25 cellular contexts compared by ENCODE assay signal in genomic region chr1:26664802-26665201, GRCh38.
"Had no signal": no experiment of that assay in that cellular context is flagged by ENCODE, and none has a peak within 500 bp of the region (broad histone marks: within the 10 kb centered on the region; RNA-seq: fewer than 3 reads in every experiment).

No MANE protein-coding gene starts in this region.

- H3K27ac ChIP-seq: dorsolateral prefrontal cortex, left lung, prostate gland, right atrium auricular region, stomach, thyroid gland, upper lobe of left lung had no signal

- H3K27ac Mint-ChIP-seq: stimulated activated effector memory CD8-positive, alpha-beta T cell treated with anti-CD3 and anti-CD28 coated beads, Interleukin-12 subunit alpha, Interleukin-12 subunit beta, amount 100 ng/mL, for 72 hours had no signal

- H3K27me3 ChIP-seq: dorsolateral prefrontal cortex, left lung, right atrium auricular region, stomach, thyroid gland, upper lobe of left lung had no signal

- FAIRE-seq: colon, frontal cortex, islet of Langerhans, urothelium cell line had no signal

- DNase-seq: dorsolateral prefrontal cortex; effector CD4-positive, alpha-beta T cell; head of caudate nucleus; left cardiac atrium; left lung; mesenchymal stem cell; midbrain; naive thymus-derived CD8-positive, alpha-beta T cell; nephron progenitor cell; stimulated activated CD4-positive, alpha-beta T cell treated with anti-CD3 and anti-CD28 coated beads, Interleukin-12 subunit alpha, Interleukin-12 subunit beta, amount 100 ng/mL, for 4 hours; stimulated activated CD4-positive, alpha-beta T cell treated with anti-CD3 and anti-CD28 coated beads, Interleukin-1b, Interleukin-23, amount 100 ng/mL, for 48 hours; stimulated activated CD4-positive, alpha-beta T cell treated with anti-CD3 and anti-CD28 coated beads, Interleukin-4, amount 100 ng/mL, for 1 hour; stimulated activated naive CD4-positive, alpha-beta T cell treated with Interleukin-2 at 50 U/mL for 16 hours; stomach; thyroid gland; upper lobe of left lung had no signal

- H3K9me3 ChIP-seq: left lung, prostate gland, right atrium auricular region, stomach, thyroid gland, upper lobe of left lung had no signal

- H3K4me1 Mint-ChIP-seq: naive thymus-derived CD8-positive, alpha-beta T cell; nephron progenitor cell; stimulated activated effector memory CD8-positive, alpha-beta T cell treated with anti-CD3 and anti-CD28 coated beads, Interleukin-12 subunit alpha, Interleukin-12 subunit beta, amount 100 ng/mL, for 72 hours had no signal

- H3K36me3 ChIP-seq: left lung, prostate gland, right atrium auricular region, stomach, thyroid gland, upper lobe of left lung had no signal

- H3K9me3 Mint-ChIP-seq: naive thymus-derived CD8-positive, alpha-beta T cell; nephron progenitor cell; stimulated activated effector memory CD8-positive, alpha-beta T cell treated with anti-CD3 and anti-CD28 coated beads, Interleukin-12 subunit alpha, Interleukin-12 subunit beta, amount 100 ng/mL, for 72 hours had no signal

- H3K27me3 Mint-ChIP-seq: naive thymus-derived CD8-positive, alpha-beta T cell had no signal

- H3K4me3 ChIP-seq: dorsolateral prefrontal cortex, left lung, prostate gland, right atrium auricular region, smooth muscle cell, stomach, thyroid gland, upper lobe of left lung had no signal

- H3K4me3 Mint-ChIP-seq: naive thymus-derived CD8-positive, alpha-beta T cell; nephron progenitor cell; stimulated activated effector memory CD8-positive, alpha-beta T cell treated with anti-CD3 and anti-CD28 coated beads, Interleukin-12 subunit alpha, Interleukin-12 subunit beta, amount 100 ng/mL, for 72 hours had no signal

- H3K4me1 ChIP-seq: left lung, prostate gland, right atrium auricular region, stomach, thyroid gland, upper lobe of left lung had no signal

- H3K4me2 ChIP-seq: smooth muscle cell had no signal

- H3K36me3 Mint-ChIP-seq: naive thymus-derived CD8-positive, alpha-beta T cell; stimulated activated effector memory CD8-positive, alpha-beta T cell treated with anti-CD3 and anti-CD28 coated beads, Interleukin-12 subunit alpha, Interleukin-12 subunit beta, amount 100 ng/mL, for 72 hours had no signal

- ATAC-seq: left cardiac atrium; left lung; naive thymus-derived CD8-positive, alpha-beta T cell; sciatic nerve; stimulated activated effector memory CD8-positive, alpha-beta T cell treated with anti-CD3 and anti-CD28 coated beads, Interleukin-12 subunit alpha, Interleukin-12 subunit beta, amount 100 ng/mL, for 72 hours had no signal
